Comparison of ENCODE assay signal across 8 cellular contexts in the genomic region with DNA sequence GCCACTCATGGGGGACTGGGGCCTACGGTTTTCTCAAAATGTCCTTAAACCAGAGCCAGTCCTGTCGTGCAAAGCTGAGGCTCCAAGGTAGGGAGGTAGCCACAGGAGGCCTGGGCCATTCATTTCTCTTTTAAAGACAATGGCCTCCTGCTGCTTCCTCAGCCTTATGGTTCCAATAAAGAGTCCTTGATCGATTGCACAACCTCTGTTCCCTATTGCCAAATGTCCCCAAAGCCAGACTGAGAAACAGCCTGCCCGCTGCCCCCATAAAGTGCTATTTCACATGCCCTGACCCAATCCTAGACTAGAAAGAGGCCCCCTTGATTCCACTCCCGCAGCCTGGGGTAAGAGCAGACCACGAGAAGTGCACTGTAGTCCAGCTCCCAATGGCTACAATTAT.
DNase-seq lines count a peak whose midpoint lies in the region; ATAC-seq and TF ChIP-seq lines count a peak whose summit lies in the region.

No MANE protein-coding gene starts in this region.

- H3K9me3 Mint-ChIP-seq in chondrocyte (ENCODE audit: low read depth), result no peaks in the 10 kb centered on the region
- H3K9me3 Mint-ChIP-seq in osteocyte (ENCODE audit: unreplicated experiment), result no peaks in the 10 kb centered on the region
- H3K9me3 Mint-ChIP-seq in stimulated activated naive B cell treated with anti-CD40 and anti-IgM and Interleukin-4, amounts not matched to agents 10 μg/mL and 1 μg/mL and 100 μg/mL, for 72 hours, result no peaks in the 10 kb centered on the region

- H3K27ac Mint-ChIP-seq in chondrocyte (ENCODE audit: unreplicated experiment) (peak overlapping the region; percentile 98), osteocyte (ENCODE audit: unreplicated experiment) (peak overlapping the region; percentile 95)
- no peak overlapping the region for H3K27ac Mint-ChIP-seq in stimulated activated naive B cell treated with anti-CD40 and anti-IgM and Interleukin-4, amounts not matched to agents 10 μg/mL and 1 μg/mL and 100 μg/mL, for 72 hours

- H3K27me3 Mint-ChIP-seq in chondrocyte (ENCODE audit: low read depth), result no peaks in the 10 kb centered on the region
- no peaks in the 10 kb centered on the region for H3K27me3 Mint-ChIP-seq in osteocyte (ENCODE audit: unreplicated experiment)
- H3K27me3 Mint-ChIP-seq in stimulated activated naive B cell treated with anti-CD40 and anti-IgM and Interleukin-4, amounts not matched to agents 10 μg/mL and 1 μg/mL and 100 μg/mL, for 72 hours, result no peaks in the 10 kb centered on the region

- H3K36me3 Mint-ChIP-seq in chondrocyte (ENCODE audit: low read depth) (peaks cover 20% of the 10 kb centered on the region), osteocyte (ENCODE audit: unreplicated experiment) (peaks cover 28% of the 10 kb centered on the region)
- H3K36me3 Mint-ChIP-seq in stimulated activated naive B cell treated with anti-CD40 and anti-IgM and Interleukin-4, amounts not matched to agents 10 μg/mL and 1 μg/mL and 100 μg/mL, for 72 hours, result peaks cover 51 to 70% of the 10 kb centered on the region in 2 donors

- in situ Hi-C loops in KBM-7 (cut with MboI; ENCODE audit: low pct_unique_long_range_greater_than_20kb, low sequenced_read_pairs), result no loop called here

- no peak for ATAC-seq in HG03442 (IDR thresholded peaks at IDR 0.05; ENCODE audit: unreplicated experiment)
- no peak for ATAC-seq in stimulated activated naive B cell treated with anti-CD40 and anti-IgM and Interleukin-4, amounts not matched to agents 10 μg/mL and 1 μg/mL and 100 μg/mL, for 72 hours (replicated peaks)
- no peak for ATAC-seq in GM19328 (IDR thresholded peaks at IDR 0.05; ENCODE audit: unreplicated experiment)

- H3K4me1 Mint-ChIP-seq in chondrocyte (ENCODE audit: low read depth), result peaks cover 32% of the 10 kb centered on the region
- peaks cover 30% of the 10 kb centered on the region for H3K4me1 Mint-ChIP-seq in osteocyte (ENCODE audit: unreplicated experiment)
- peaks cover 16 to 34% of the 10 kb centered on the region in 2 donors for H3K4me1 Mint-ChIP-seq in stimulated activated naive B cell treated with anti-CD40 and anti-IgM and Interleukin-4, amounts not matched to agents 10 μg/mL and 1 μg/mL and 100 μg/mL, for 72 hours

- no peak for TF ChIP-seq CTCF in chondrocyte (IDR thresholded peaks at IDR 0.05)
- no peak for TF ChIP-seq CTCF in osteocyte (IDR thresholded peaks at IDR 0.05)

- DNase-seq in CD1c-positive myeloid dendritic cell (ENCODE audit: extremely low spot score), result peak; percentile 85
- DNase-seq in KBM-7, result peak; percentile 81
- no peak for DNase-seq in chondrocyte (ENCODE audit: low spot score)
- no peak for DNase-seq in osteocyte (ENCODE audit: extremely low spot score, unreplicated experiment)
- DNase-seq in stimulated activated naive B cell treated with anti-CD40 and anti-IgM and Interleukin-4, amounts not matched to agents 10 μg/mL and 1 μg/mL and 100 μg/mL, for 72 hours, result no peak
- no peak for DNase-seq in germinal center (ENCODE audit: low spot score)

- H3K4me3 Mint-ChIP-seq in chondrocyte (ENCODE audit: unreplicated experiment) (no peak overlapping the region), osteocyte (ENCODE audit: unreplicated experiment) (no peak overlapping the region)
- no peak overlapping the region for H3K4me3 Mint-ChIP-seq in stimulated activated naive B cell treated with anti-CD40 and anti-IgM and Interleukin-4, amounts not matched to agents 10 μg/mL and 1 μg/mL and 100 μg/mL, for 72 hours

Comparison
In these comparisons a context has a peak if more than half of its experiments do, and no peak if none do; other contexts are left out.
1. DNase-seq: peak in CD1c-positive myeloid dendritic cell (single experiment) and KBM-7 (single experiment); none in chondrocyte (single experiment), osteocyte (single experiment), stimulated activated naive B cell treated with anti-CD40 and anti-IgM and Interleukin-4, amounts not matched to agents 10 μg/mL and 1 μg/mL and 100 μg/mL, for 72 hours (single experiment) and germinal center (single experiment).